10 cellular contexts compared by ENCODE assay signal in genomic region chr19:10817291-10818038, GRCh38. TPM values are rescaled to one million over a fixed set of nuclear protein-coding genes. Genes with fewer than 3 reads are reported as not detected.
DNase-seq lines count a peak whose midpoint lies in the region; ATAC-seq and TF ChIP-seq lines count a peak whose summit lies in the region.
"Had no signal": no experiment of that assay in that cellular context is flagged by ENCODE, and none has a peak within 500 bp of the region (broad histone marks: within the 10 kb centered on the region; RNA-seq: fewer than 3 reads in every experiment).

No MANE protein-coding gene starts in this region.

- no peaks in the 10 kb centered on the region for H3K27me3 Mint-ChIP-seq in stimulated activated memory B cell treated with anti-CD40 and anti-IgM and Interleukin-4, amounts not matched to agents 10 μg/mL and 1 μg/mL and 100 μg/mL, for 72 hours

- peak overlapping the region; percentile 10 for H3K27ac Mint-ChIP-seq in stimulated activated memory B cell treated with anti-CD40 and anti-IgM and Interleukin-4, amounts not matched to agents 10 μg/mL and 1 μg/mL and 100 μg/mL, for 72 hours

- H3K36me3 Mint-ChIP-seq in stimulated activated memory B cell treated with anti-CD40 and anti-IgM and Interleukin-4, amounts not matched to agents 10 μg/mL and 1 μg/mL and 100 μg/mL, for 72 hours: peaks cover 37% of the 10 kb centered on the region

- in situ Hi-C loops in brain microvascular endothelial cell (cut with HindIII; ENCODE audit: low pct_ligation_motif_present, low sequenced_read_pairs): no loop called here

- TF ChIP-seq CTCF in brain microvascular endothelial cell (IDR thresholded peaks at IDR 0.05; ENCODE audit: low read depth, low read length, missing control alignments) (no peak), left lung (IDR thresholded peaks at IDR 0.05) (no peak)

- H3K27ac ChIP-seq in brain microvascular endothelial cell: peak overlapping the region; percentile 88
- H3K27ac ChIP-seq in left lung: peak overlapping the region; percentile 37 to 80

- no peaks in the 10 kb centered on the region for H3K9me3 Mint-ChIP-seq in stimulated activated memory B cell treated with anti-CD40 and anti-IgM and Interleukin-4, amounts not matched to agents 10 μg/mL and 1 μg/mL and 100 μg/mL, for 72 hours

- H3K4me1 ChIP-seq in left lung: peaks cover 0 to 32% of the 10 kb centered on the region in 2 donors

- no peaks in the 10 kb centered on the region for H3K9me3 ChIP-seq in left lung

- H3K36me3 ChIP-seq in brain microvascular endothelial cell (replicated peaks) (peaks cover 23% of the 10 kb centered on the region), left lung (peaks cover 0 to 99% of the 10 kb centered on the region in 2 donors)

- H3K27me3 ChIP-seq in brain microvascular endothelial cell (replicated peaks) (no peaks in the 10 kb centered on the region), left lung (no peaks in the 10 kb centered on the region)

- DNase-seq in GOT3 (lab: John Stamatoyannopoulos, UW) (peak; percentile 84), brain microvascular endothelial cell (peak; percentile 91), left lung (peak; percentile 44 to 62), GM19240 (ENCODE audit: insufficient read length, low spot score) (no peak), NCI-H2107 treated with DMSO at 0.1 percent for 48 hours (lab: John Stamatoyannopoulos, UW; ENCODE audit: unreplicated experiment) (no peak), LoVo (ENCODE audit: low spot score) (no peak)
- no peak for DNase-seq in activated CD8-positive, alpha-beta memory T cell treated with anti-CD3 and anti-CD28 coated beads, Interleukin-2, amount 50 U/mL, for 48 hours
- DNase-seq: activated CD4-positive, alpha-beta T cell treated with anti-CD3 and anti-CD28 coated beads for 48 hours had no signal

- peaks cover 8% of the 10 kb centered on the region for H3K4me1 Mint-ChIP-seq in stimulated activated memory B cell treated with anti-CD40 and anti-IgM and Interleukin-4, amounts not matched to agents 10 μg/mL and 1 μg/mL and 100 μg/mL, for 72 hours

- peak overlapping the region; percentile 60 for H3K4me3 ChIP-seq in brain microvascular endothelial cell (ENCODE audit: low read depth, low read length)
- peak overlapping the region; percentile 29 to 35 for H3K4me3 ChIP-seq in left lung

- H3K4me3 Mint-ChIP-seq in stimulated activated memory B cell treated with anti-CD40 and anti-IgM and Interleukin-4, amounts not matched to agents 10 μg/mL and 1 μg/mL and 100 μg/mL, for 72 hours: no peak overlapping the region

- intact Hi-C loops in left lung (cut with DNase I): no loop called here

- ATAC-seq in left lung: peak; percentile 40
- ATAC-seq in stimulated activated memory B cell treated with anti-CD40 and anti-IgM and Interleukin-4, amounts not matched to agents 10 μg/mL and 1 μg/mL and 100 μg/mL, for 72 hours: no peak

RNA-seq across cellular contexts. Expression of gene TMED1, which starts 18.5 kb away (rescaled TPM):
- 10 to 100 TPM; 25.4 to 27.0 TPM for total RNA-seq in left lung

RNA-seq across cellular contexts. Expression of gene C19orf38, which starts 30.8 kb away (rescaled TPM):
- total RNA-seq in left lung: 10 to 100 TPM in 1 of 2 donors, 1 to 10 TPM in 1; 3.2 to 11.8 TPM
- total RNA-seq: HT1080 had no signal

RNA-seq across cellular contexts. Expression of gene CARM1, which starts 53.9 kb away (rescaled TPM):
- 10 to 100 TPM; 34.4 to 37.1 TPM for total RNA-seq in left lung

Comparison
In these comparisons a context has a peak if more than half of its experiments do, and no peak if none do; other contexts are left out.
1. DNase-seq: peak in GOT3 (single experiment), brain microvascular endothelial cell (single experiment) and left lung (2 of 2); none in GM19240 (single experiment), NCI-H2107 treated with DMSO at 0.1 percent for 48 hours (single experiment), LoVo (single experiment) and activated CD8-positive, alpha-beta memory T cell treated with anti-CD3 and anti-CD28 coated beads, Interleukin-2, amount 50 U/mL, for 48 hours (single experiment).